Comparison of ENCODE assay signal across 16 cellular contexts in genomic region chr4:81380364-81380853, GRCh38.
DNase-seq lines count a peak whose midpoint lies in the region; ATAC-seq and TF ChIP-seq lines count a peak whose summit lies in the region.
"Had no signal": no experiment of that assay in that cellular context is flagged by ENCODE, and none has a peak within 500 bp of the region (broad histone marks: within the 10 kb centered on the region; RNA-seq: fewer than 3 reads in every experiment).

No MANE protein-coding gene starts in this region.

- TF ChIP-seq POLR2A in esophagus muscularis mucosa (IDR thresholded peaks at IDR 0.05; ENCODE audit: low read depth), result no peak

- peak overlapping the region; percentile 37 for H3K4me2 ChIP-seq in hepatocyte

- peak overlapping the region; percentile 13 for H2AFZ ChIP-seq in hepatocyte

- H3K4me3 ChIP-seq in cardiac muscle cell, result no peak overlapping the region
- H3K4me3 ChIP-seq in hepatocyte, result no peak overlapping the region
- H3K4me3 ChIP-seq in urinary bladder (ENCODE audit: low read depth, low read length), result no peak overlapping the region
- no peak overlapping the region for H3K4me3 ChIP-seq in esophagus muscularis mucosa

- H3K36me3 ChIP-seq in cardiac muscle cell (no peaks in the 10 kb centered on the region), hepatocyte (replicated peaks; ENCODE audit: insufficient read depth, low read depth) (no peaks in the 10 kb centered on the region), urinary bladder (ENCODE audit: insufficient read depth) (no peaks in the 10 kb centered on the region), esophagus muscularis mucosa (no peaks in the 10 kb centered on the region)

- H3K79me2 ChIP-seq in hepatocyte, result no peaks in the 10 kb centered on the region

- H3K27ac ChIP-seq in cardiac muscle cell, result peak overlapping the region; percentile 83
- H3K27ac ChIP-seq in hepatocyte, result peak overlapping the region; percentile 66
- peak overlapping the region; percentile 5 for H3K27ac ChIP-seq in urinary bladder (ENCODE audit: low read depth)
- H3K27ac ChIP-seq in esophagus muscularis mucosa (replicated peaks in 1 of 4), result no peak overlapping the region

- no peaks in the 10 kb centered on the region for H3K9me2 ChIP-seq in hepatocyte (replicated peaks; ENCODE audit: insufficient read depth)

- intact Hi-C loops in left ventricle myocardium superior (cut with micrococcal nuclease), result no loop called here
- intact Hi-C loops in esophagus muscularis mucosa (cut with DNase I), result no loop called here

- ATAC-seq in left ventricle myocardium superior, result no peak
- no peak for ATAC-seq in GM21576 (IDR thresholded peaks at IDR 0.05; ENCODE audit: unreplicated experiment)
- ATAC-seq: PC-3 had no signal

- no peaks in the 10 kb centered on the region for H3K27me3 ChIP-seq in cardiac muscle cell
- no peaks in the 10 kb centered on the region for H3K27me3 ChIP-seq in hepatocyte
- no peaks in the 10 kb centered on the region for H3K27me3 ChIP-seq in esophagus muscularis mucosa

- DNase-seq in cardiac muscle cell (ENCODE audit: low read depth in 1 of 2, low spot score in 1 of 2) (no peak), left ventricle myocardium superior (no peak), NCI-H1930 (lab: John Stamatoyannopoulos, UW) (peak; percentile 16 to 18), hepatocyte (ENCODE audit: low spot score) (no peak), esophagus muscularis mucosa (ENCODE audit: extremely low spot score) (no peak)
- DNase-seq in activated CD4-positive, alpha-beta T cell treated with anti-CD3 and anti-CD28 coated beads, Interleukin-2, amount 50 U/mL, for 1 hour, result no peak
- DNase-seq: AML-193; Calu3; CD4-positive, alpha-beta T cell; KBM-7; NCI-H1048; NCI-H510A treated with DMSO at 0.1 percent for 48 hours; NK-92 treated with Interleukin-12 subunit alpha and Interleukin-12 subunit beta, amount 100 ng/mL, for 24 hours; PC-3 had no signal

- H3K9me3 ChIP-seq in cardiac muscle cell (ENCODE audit: low read depth) (no peaks in the 10 kb centered on the region), hepatocyte (ENCODE audit: low read depth) (no peaks in the 10 kb centered on the region), esophagus muscularis mucosa (no peaks in the 10 kb centered on the region)

- TF ChIP-seq EP300 in esophagus muscularis mucosa (IDR thresholded peaks at IDR 0.05), result no peak

- H4K20me1 ChIP-seq in hepatocyte (ENCODE audit: insufficient read depth, poor library complexity, severe bottlenecking), result no peaks in the 10 kb centered on the region

- H3K4me1 ChIP-seq in cardiac muscle cell (ENCODE audit: low read depth), result peaks cover 21% of the 10 kb centered on the region
- H3K4me1 ChIP-seq in hepatocyte (ENCODE audit: insufficient read depth), result peaks cover 25% of the 10 kb centered on the region
- no peaks in the 10 kb centered on the region for H3K4me1 ChIP-seq in urinary bladder (ENCODE audit: insufficient read depth)
- H3K4me1 ChIP-seq in esophagus muscularis mucosa, result no peaks in the 10 kb centered on the region

- no peak for TF ChIP-seq CTCF in cardiac muscle cell (IDR thresholded peaks at IDR 0.05; ENCODE audit: low read depth, low read length)
- no peak for TF ChIP-seq CTCF in hepatocyte (IDR thresholded peaks at IDR 0.05; ENCODE audit: poor library complexity)
- no peak for TF ChIP-seq CTCF in esophagus muscularis mucosa (IDR thresholded peaks at IDR 0.05)

- 58% methylated on average over 3 of the region's 3 CpGs for WGBS in hepatocyte (ENCODE audit: low lambda C conversion rate, missing lambda C conversion rate)
- WGBS in urinary bladder, result 60% methylated on average over 3 of the region's 3 CpGs
- WGBS in esophagus muscularis mucosa, result 74% methylated on average over 3 of the region's 3 CpGs

Comparison
In these comparisons a context has a peak if more than half of its experiments do, and no peak if none do; other contexts are left out.
1. DNase-seq: peak in NCI-H1930 (2 of 2); none in cardiac muscle cell (0 of 2), left ventricle myocardium superior (single experiment), hepatocyte (single experiment), esophagus muscularis mucosa (single experiment) and activated CD4-positive, alpha-beta T cell treated with anti-CD3 and anti-CD28 coated beads, Interleukin-2, amount 50 U/mL, for 1 hour (single experiment).
2. H3K27ac ChIP-seq: peak in cardiac muscle cell (single experiment), hepatocyte (single experiment) and urinary bladder (single experiment); none in esophagus muscularis mucosa (0 of 4).